27 cellular contexts compared by ENCODE assay signal in genomic region chr5:32605766-32606152, GRCh38.
DNase-seq lines count a peak whose midpoint lies in the region; ATAC-seq, FAIRE-seq and TF ChIP-seq lines count a peak whose summit lies in the region.
"Had no signal": no experiment of that assay in that cellular context is flagged by ENCODE, and none has a peak within 500 bp of the region (broad histone marks: within the 10 kb centered on the region; RNA-seq: fewer than 3 reads in every experiment).

No MANE protein-coding gene starts in this region.

- H3K9me3 Mint-ChIP-seq in activated T-cell treated with anti-CD3 and anti-CD28 coated beads, Interleukin-2, amount 50 U/mL, for 24 hours = no peaks in the 10 kb centered on the region
- H3K9me3 Mint-ChIP-seq in activated naive CD8-positive, alpha-beta T cell treated with anti-CD3 and anti-CD28 coated beads, Interleukin-2, amount 50 U/mL, for 24 hours = no peaks in the 10 kb centered on the region
- no peaks in the 10 kb centered on the region for H3K9me3 Mint-ChIP-seq in nephron progenitor cell
- H3K9me3 Mint-ChIP-seq: activated T-helper 2 cell treated with anti-CD3 and anti-CD28 coated beads, Interferon-gamma antibody, Interleukin-2, Interleukin-4, amounts not matched to agents 10 μg/mL and 5 μg/mL and 100 μg/mL, durations not matched to agents 14 hours and 24 hours and 36 hours; naive B cell had no signal

- no peak overlapping the region for H3K4me3 Mint-ChIP-seq in activated T-cell treated with anti-CD3 and anti-CD28 coated beads, Interleukin-2, amount 50 U/mL, for 24 hours
- H3K4me3 Mint-ChIP-seq in activated naive CD8-positive, alpha-beta T cell treated with anti-CD3 and anti-CD28 coated beads, Interleukin-2, amount 50 U/mL, for 24 hours = no peak overlapping the region
- no peak overlapping the region for H3K4me3 Mint-ChIP-seq in nephron progenitor cell
- H3K4me3 Mint-ChIP-seq: naive B cell had no signal

- H3K36me3 Mint-ChIP-seq in activated T-cell treated with anti-CD3 and anti-CD28 coated beads, Interleukin-2, amount 50 U/mL, for 24 hours (ENCODE audit: low read depth) = peaks cover 88% of the 10 kb centered on the region
- H3K36me3 Mint-ChIP-seq in activated naive CD8-positive, alpha-beta T cell treated with anti-CD3 and anti-CD28 coated beads, Interleukin-2, amount 50 U/mL, for 24 hours (ENCODE audit: low read depth) = peaks cover 41% of the 10 kb centered on the region
- H3K36me3 Mint-ChIP-seq in nephron progenitor cell (ENCODE audit: low read depth) = peaks cover 75% of the 10 kb centered on the region

- no peak for TF ChIP-seq CTCF in nephron progenitor cell (IDR thresholded peaks at IDR 0.05)

- FAIRE-seq in GM18507 (lab: Jason Lieb, UNC) = peak; percentile 5
- FAIRE-seq: bronchial epithelial cell, D721Med, islet of Langerhans, pancreas had no signal

- H3K27me3 Mint-ChIP-seq in activated T-cell treated with anti-CD3 and anti-CD28 coated beads, Interleukin-2, amount 50 U/mL, for 24 hours = no peaks in the 10 kb centered on the region
- H3K27me3 Mint-ChIP-seq in activated naive CD8-positive, alpha-beta T cell treated with anti-CD3 and anti-CD28 coated beads, Interleukin-2, amount 50 U/mL, for 24 hours = no peaks in the 10 kb centered on the region
- no peaks in the 10 kb centered on the region for H3K27me3 Mint-ChIP-seq in nephron progenitor cell (ENCODE audit: low read depth, poor library complexity)
- H3K27me3 Mint-ChIP-seq: naive B cell had no signal

- H3K4me1 Mint-ChIP-seq in activated T-cell treated with anti-CD3 and anti-CD28 coated beads, Interleukin-2, amount 50 U/mL, for 24 hours (ENCODE audit: low read depth) = peaks cover 20% of the 10 kb centered on the region
- H3K4me1 Mint-ChIP-seq in activated naive CD8-positive, alpha-beta T cell treated with anti-CD3 and anti-CD28 coated beads, Interleukin-2, amount 50 U/mL, for 24 hours = peaks cover 4% of the 10 kb centered on the region
- no peaks in the 10 kb centered on the region for H3K4me1 Mint-ChIP-seq in nephron progenitor cell

- peak overlapping the region; percentile 74 for H3K27ac Mint-ChIP-seq in activated T-cell treated with anti-CD3 and anti-CD28 coated beads, Interleukin-2, amount 50 U/mL, for 24 hours
- H3K27ac Mint-ChIP-seq in activated naive CD8-positive, alpha-beta T cell treated with anti-CD3 and anti-CD28 coated beads, Interleukin-2, amount 50 U/mL, for 24 hours = peak overlapping the region; percentile 40
- H3K27ac Mint-ChIP-seq in nephron progenitor cell = peak overlapping the region; percentile 8
- H3K27ac Mint-ChIP-seq: activated T-helper 2 cell treated with anti-CD3 and anti-CD28 coated beads, Interferon-gamma antibody, Interleukin-2, Interleukin-4, amounts not matched to agents 10 μg/mL and 5 μg/mL and 100 μg/mL, durations not matched to agents 14 hours and 24 hours and 36 hours had no signal

- no peak for DNase-seq in activated T-cell treated with anti-CD3 and anti-CD28 coated beads, Interleukin-2, amount 50 U/mL, for 24 hours
- DNase-seq in activated T-cell treated with anti-CD3 and anti-CD28 coated beads, Interleukin-2, amount 50 U/mL, for 48 hours = no peak
- DNase-seq in GM18507 (ENCODE audit: extremely low spot score, insufficient read length, low read depth) = no peak
- no peak for DNase-seq in activated naive CD8-positive, alpha-beta T cell treated with anti-CD3 and anti-CD28 coated beads, Interleukin-2, amount 50 U/mL, for 24 hours
- no peak for DNase-seq in nephron progenitor cell
- no peak for DNase-seq in glomerular visceral epithelial cell (ENCODE audit: extremely low spot score)
- DNase-seq in UCSD-AML1 (lab: John Stamatoyannopoulos, UW; ENCODE audit: unreplicated experiment) = no peak
- DNase-seq: amygdala; EL; gastrocnemius medialis; HCEC 1CT; hippocampal formation; Kasumi-1; left ventricle myocardium inferior; naive B cell; NCI-H1694; NCI-H69; pancreas; right cardiac atrium; stimulated activated CD4-positive, alpha-beta T cell treated with anti-CD3 and anti-CD28 coated beads, Interleukin-12 subunit alpha, Interleukin-12 subunit beta, amount 100 ng/mL, for 4 hours; stimulated activated CD4-positive, alpha-beta T cell treated with anti-CD3 and anti-CD28 coated beads, Interleukin-4, amount 100 ng/mL, for 4 hours; stimulated activated naive CD4-positive, alpha-beta T cell treated with Interleukin-2 at 50 U/mL for 16 hours had no signal

- no peak for ATAC-seq in activated naive CD8-positive, alpha-beta T cell treated with anti-CD3 and anti-CD28 coated beads, Interleukin-2, amount 50 U/mL, for 24 hours
- no peak for ATAC-seq in GM21360 (IDR thresholded peaks at IDR 0.05; ENCODE audit: unreplicated experiment)
- ATAC-seq: gastrocnemius medialis, pancreas had no signal

Comparison
In these comparisons a context has a peak if more than half of its experiments do, and no peak if none do; other contexts are left out.
1. H3K27ac Mint-ChIP-seq: peak in every context shown above with its lines; median percentile 74 in activated T-cell treated with anti-CD3 and anti-CD28 coated beads, Interleukin-2, amount 50 U/mL, for 24 hours; 40 in activated naive CD8-positive, alpha-beta T cell treated with anti-CD3 and anti-CD28 coated beads, Interleukin-2, amount 50 U/mL, for 24 hours; 8 in nephron progenitor cell.